ENCODE assay signal across 1 cellular context in the genomic region with DNA sequence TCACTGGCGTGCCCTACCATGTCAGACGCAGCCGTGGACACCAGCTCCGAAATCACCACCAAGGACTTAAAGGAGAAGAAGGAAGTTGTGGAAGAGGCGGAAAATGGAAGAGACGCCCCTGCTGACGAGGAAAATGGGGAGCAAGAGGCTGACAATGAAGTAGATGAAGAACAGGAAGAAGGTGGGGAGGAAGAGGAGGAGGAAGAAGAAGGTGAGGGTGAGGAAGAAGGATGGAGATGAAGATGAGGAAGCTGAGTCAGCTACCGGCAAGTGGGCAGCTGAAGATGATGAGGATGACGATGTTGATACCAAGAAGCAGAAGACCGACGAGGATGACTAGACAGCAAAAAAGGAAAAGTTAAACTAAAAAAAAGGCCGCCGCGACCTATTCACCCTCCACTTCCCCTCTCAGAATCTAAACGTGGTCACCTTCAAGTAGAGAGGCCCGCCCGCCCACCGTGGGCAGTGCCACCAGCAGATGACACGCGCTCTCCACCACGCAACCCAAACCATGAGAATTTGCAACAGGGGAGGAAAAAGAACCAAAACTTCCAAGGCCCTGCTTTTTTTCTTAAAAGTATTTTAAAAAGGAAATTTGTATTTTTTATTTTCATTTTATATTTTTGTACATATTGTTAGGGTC.
TF ChIP-seq lines count a peak whose summit lies in the region.

No MANE protein-coding gene starts in this region.

TF ChIP-seq in WTC11, 78 proteins besides CTCF, POLR2A, EP300 and RAD21 (continued from another document):
- TF ChIP-seq, protein P1, sequence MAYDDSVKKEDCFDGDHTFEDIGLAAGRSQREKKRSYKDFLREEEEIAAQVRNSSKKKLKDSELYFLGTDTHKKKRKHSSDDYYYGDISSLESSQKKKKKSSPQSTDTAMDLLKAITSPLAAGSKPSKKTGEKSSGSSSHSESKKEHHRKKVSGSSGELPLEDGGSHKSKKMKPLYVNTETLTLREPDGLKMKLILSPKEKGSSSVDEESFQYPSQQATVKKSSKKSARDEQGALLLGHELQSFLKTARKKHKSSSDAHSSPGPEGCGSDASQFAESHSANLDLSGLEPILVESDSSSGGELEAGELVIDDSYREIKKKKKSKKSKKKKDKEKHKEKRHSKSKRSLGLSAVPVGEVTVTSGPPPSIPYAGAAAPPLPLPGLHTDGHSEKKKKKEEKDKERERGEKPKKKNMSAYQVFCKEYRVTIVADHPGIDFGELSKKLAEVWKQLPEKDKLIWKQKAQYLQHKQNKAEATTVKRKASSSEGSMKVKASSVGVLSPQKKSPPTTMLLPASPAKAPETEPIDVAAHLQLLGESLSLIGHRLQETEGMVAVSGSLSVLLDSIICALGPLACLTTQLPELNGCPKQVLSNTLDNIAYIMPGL (CRISPR knock-in tag; IDR thresholded peaks at IDR 0.05) = no peak
- TF ChIP-seq ATF1 (CRISPR knock-in tag; IDR thresholded peaks at IDR 0.05) = no peak
- TF ChIP-seq EMX1 (CRISPR knock-in tag; IDR thresholded peaks at IDR 0.05) = no peak
- TF ChIP-seq ZNF219 (CRISPR knock-in tag; IDR thresholded peaks at IDR 0.05; ENCODE audit: borderline replicate concordance) = no peak
- TF ChIP-seq ZSCAN18 (CRISPR knock-in tag; IDR thresholded peaks at IDR 0.05) = no peak
- TF ChIP-seq TEAD4 (CRISPR knock-in tag; IDR thresholded peaks at IDR 0.05) = no peak
- no peak for TF ChIP-seq NR1H2 (CRISPR knock-in tag; IDR thresholded peaks at IDR 0.05)
- TF ChIP-seq GRHL2 (CRISPR knock-in tag; IDR thresholded peaks at IDR 0.05; ENCODE audit: insufficient replicate concordance, severe bottlenecking) = no peak
- no peak for TF ChIP-seq ETV6 (CRISPR knock-in tag; IDR thresholded peaks at IDR 0.05)
- no peak for TF ChIP-seq ZNF671 (CRISPR knock-in tag; IDR thresholded peaks at IDR 0.05)
- no peak for TF ChIP-seq CBFB (CRISPR knock-in tag; IDR thresholded peaks at IDR 0.05; ENCODE audit: low read depth)
- TF ChIP-seq ZNF138 (CRISPR knock-in tag; conservative IDR thresholded peaks at IDR 0.05) = no peak
